ENCODE assay signal across 1 cellular context in genomic region chr6:38695933-38696332, GRCh38.
TF ChIP-seq lines count a peak whose summit lies in the region.

No MANE protein-coding gene starts in this region.

TF ChIP-seq in GM12878, 131 proteins besides CTCF, POLR2A, EP300 and RAD21:
- TF ChIP-seq CREB1 (IDR thresholded peaks at IDR 0.05; ENCODE audit: low read depth) (no peak), CUX1 (IDR thresholded peaks at IDR 0.05; ENCODE audit: insufficient replicate concordance, low read depth, low read length) (no peak), PML (IDR thresholded peaks at IDR 0.05; ENCODE audit: low read length) (no peak), ZBTB4 (CRISPR knock-in tag; IDR thresholded peaks at IDR 0.05) (no peak), STAT1 (conservative IDR thresholded peaks at IDR 0.05) (no peak), PKNOX1 (IDR thresholded peaks at IDR 0.05) (no peak), BMI1 (IDR thresholded peaks at IDR 0.05; ENCODE audit: borderline replicate concordance) (no peak), E2F8 (IDR thresholded peaks at IDR 0.05; ENCODE audit: low read depth, partially characterized antibody) (no peak)
TF ChIP-seq in GM12878: peak in this region for 0.
